ENCODE assay signal across 12 cellular contexts in genomic region chr11:56932572-56933235, GRCh38. TPM values are rescaled to one million over a fixed set of nuclear protein-coding genes. Genes with fewer than 3 reads are reported as not detected.
DNase-seq lines count a peak whose midpoint lies in the region; ATAC-seq and TF ChIP-seq lines count a peak whose summit lies in the region.
"Had no signal": no experiment of that assay in that cellular context is flagged by ENCODE, and none has a peak within 500 bp of the region (broad histone marks: within the 10 kb centered on the region; RNA-seq: fewer than 3 reads in every experiment).

No MANE protein-coding gene starts in this region.

- whole genome bisulfite sequencing in GM23248 (ENCODE audit: low coverage in 1 of 2, low lambda C conversion rate in 2 of 2, missing lambda C conversion rate in 2 of 2), 2 experiments, result 34 to 37% methylated on average over 5 of the region's 5 CpGs
- 62 to 72% methylated on average over 5 of the region's 5 CpGs for WGBS in body of pancreas, 2 donors

- H3K9me3 ChIP-seq in GM23248 (ENCODE audit: low read depth) (no peaks in the 10 kb centered on the region), body of pancreas (no peaks in the 10 kb centered on the region)
- H3K9me3 ChIP-seq: testis had no signal

- H3K9ac ChIP-seq in GM23248, result no peak overlapping the region

- H3K4me3 ChIP-seq in AG04449 (ENCODE audit: low read depth, low read length) (no peak overlapping the region), GM23248 (no peak overlapping the region), body of pancreas (no peak overlapping the region)
- H3K4me3 ChIP-seq: GM23338, testis had no signal

- H3K79me2 ChIP-seq in GM23248 (ENCODE audit: insufficient read depth), result no peaks in the 10 kb centered on the region

- no peaks in the 10 kb centered on the region for H3K9me2 ChIP-seq in GM23248 (ENCODE audit: insufficient read depth)

- no peak overlapping the region for H2AFZ ChIP-seq in GM23248
- H2AFZ ChIP-seq: GM23338 had no signal

- H3K36me3 ChIP-seq in GM23248 (ENCODE audit: low read depth) (no peaks in the 10 kb centered on the region), body of pancreas (replicated peaks in 1 of 2; ENCODE audit: insufficient read depth in 1 of 2, low read depth in 2 of 2) (no peaks in the 10 kb centered on the region)

- H4K20me1 ChIP-seq in GM23248 (ENCODE audit: insufficient read depth), result no peaks in the 10 kb centered on the region

- H3K27ac ChIP-seq in GM23248 (no peak overlapping the region), body of pancreas (no peak overlapping the region)
- H3K27ac ChIP-seq: testis had no signal

- in situ Hi-C loops in GM23248 (cut with MboI) (no loop called here), G401 (cut with HindIII; ENCODE audit: low sequenced_read_pairs) (no loop called here)

- H3K4me1 ChIP-seq in GM23248 (ENCODE audit: insufficient read depth) (0 out of 2 replicates have a peak, but pooled peaks cover 7% of the 10 kb centered on the region), body of pancreas (no peaks in the 10 kb centered on the region)
- H3K4me1 ChIP-seq: testis had no signal

- no peak overlapping the region for H3K4me2 ChIP-seq in GM23248 (ENCODE audit: unreplicated experiment)
- H3K4me2 ChIP-seq: GM23338 had no signal

- TF ChIP-seq POLR2A in body of pancreas (IDR thresholded peaks at IDR 0.05), result no peak

- peaks cover 8% of the 10 kb centered on the region; the same call in 1 of the 2 replicates for H3F3A ChIP-seq in GM23248 (ENCODE audit: insufficient read depth)

- TF ChIP-seq CTCF in AG04449 (IDR thresholded peaks at IDR 0.05; ENCODE audit: insufficient read depth, low read length, missing control alignments) (no peak), body of pancreas (IDR thresholded peaks at IDR 0.05) (no peak)

- CTCF ChIA-PET in AG04449 (lab: Yijun Ruan, JAX), result no interaction called here

- no peak; the same call in 2 of the 3 replicates for ATAC-seq in SK-N-SH treated with all-trans-retinoic acid at 6 μM for 48 hours
- no peak for ATAC-seq in HG03135 (IDR thresholded peaks at IDR 0.05; ENCODE audit: unreplicated experiment)
- no peak for ATAC-seq in body of pancreas
- ATAC-seq: activated CD8-positive, alpha-beta memory T cell treated with anti-CD3 and anti-CD28 coated beads, Interleukin-2, amount 10 ng/mL, durations not matched to agents 7 days and 5 days; GM23338 had no signal

- POLR2A ChIA-PET in AG04449 (lab: Yijun Ruan, JAX), result no interaction called here

- intact Hi-C loops in body of pancreas (cut with DNase I), result no loop called here

- peaks cover 47% of the 10 kb centered on the region for H3K27me3 ChIP-seq in GM23248 (replicated peaks; ENCODE audit: insufficient read depth)
- no peaks in the 10 kb centered on the region for H3K27me3 ChIP-seq in body of pancreas
- H3K27me3 ChIP-seq: testis had no signal

- DNase-seq in AG04449 (ENCODE audit: low read depth, low spot score), result peak; percentile 4
- DNase-seq in GM23248, result peak; percentile 89
- DNase-seq in glomerular visceral epithelial cell (ENCODE audit: extremely low spot score), result peak; percentile 78
- DNase-seq in G401 (ENCODE audit: low spot score), result no peak
- no peak for DNase-seq in iPS-NIHi7 (ENCODE audit: extremely low spot score)
- DNase-seq in body of pancreas, result no peak
- DNase-seq: activated CD8-positive, alpha-beta memory T cell treated with anti-CD3 and anti-CD28 coated beads, Interleukin-2, amount 10 ng/mL, durations not matched to agents 7 days and 5 days; NCI-H187 treated with DMSO at 0.1 percent for 48 hours; testis had no signal

TF ChIP-seq in SK-N-SH treated with all-trans-retinoic acid at 6 μM for 48 hours, 23 proteins besides CTCF, POLR2A, EP300 and RAD21:
- TF ChIP-seq GLIS3 (CRISPR knock-in tag; IDR thresholded peaks at IDR 0.05) (no peak), CSDC2 (CRISPR knock-in tag; IDR thresholded peaks at IDR 0.05) (no peak), SNAI2 (CRISPR knock-in tag; IDR thresholded peaks at IDR 0.05) (no peak), TSHZ2 (CRISPR knock-in tag; IDR thresholded peaks at IDR 0.05) (no peak), ZNF70 (CRISPR knock-in tag; IDR thresholded peaks at IDR 0.05) (no peak), CREB5 (CRISPR knock-in tag; IDR thresholded peaks at IDR 0.05; ENCODE audit: low read depth) (0 out of 2 replicates have a peak, but pooled peaks have one; percentile 39), ISL1 (CRISPR knock-in tag; IDR thresholded peaks at IDR 0.05) (peak; percentile 58), ZFP3 (CRISPR knock-in tag; IDR thresholded peaks at IDR 0.05) (no peak), OSR1 (CRISPR knock-in tag; IDR thresholded peaks at IDR 0.05) (no peak), POU6F1 (CRISPR knock-in tag; IDR thresholded peaks at IDR 0.05; ENCODE audit: borderline replicate concordance, low read depth) (no peak), PATZ1 (CRISPR knock-in tag; IDR thresholded peaks at IDR 0.05; ENCODE audit: borderline replicate concordance) (no peak)

RNA-seq across cellular contexts. Expression of gene OR5AK2, which starts 56.0 kb away (rescaled TPM):
- total RNA-seq in GM23248 (2014; rRNA removed; shearing (Covaris generic)), result not detected in 2 replicates
- polyA plus RNA-seq in GM23248 (2016; fragmentation: Nextera tagmentation; extraction: Ambion mirVana), result not detected in 2 replicates
- total RNA-seq in G401 (2014; rRNA removed; shearing (Covaris generic)), result not detected in 2 replicates
- not detected for total RNA-seq in body of pancreas
- total RNA-seq: activated CD8-positive, alpha-beta memory T cell treated with anti-CD3 and anti-CD28 coated beads, Interleukin-2, amount 10 ng/mL, durations not matched to agents 7 days and 5 days; GM23338; testis had no signal
- polyA plus RNA-seq: GM23338 had no signal

Comparison
In these comparisons a context has a peak if more than half of its experiments do, and no peak if none do; other contexts are left out.
1. DNase-seq: peak in AG04449 (single experiment), GM23248 (single experiment) and glomerular visceral epithelial cell (single experiment); none in G401 (single experiment), iPS-NIHi7 (single experiment) and body of pancreas (0 of 4).